25 cellular contexts compared by ENCODE assay signal in genomic region chr4:87363552-87363951, GRCh38. TPM values are rescaled to one million over a fixed set of nuclear protein-coding genes. Genes with fewer than 3 reads are reported as not detected.
"Had no signal": no experiment of that assay in that cellular context is flagged by ENCODE, and none has a peak within 500 bp of the region (broad histone marks: within the 10 kb centered on the region; RNA-seq: fewer than 3 reads in every experiment).

No MANE protein-coding gene starts in this region.

- DNase-seq: activated CD4-positive, alpha-beta memory T cell treated with anti-CD3 and anti-CD28 coated beads for 36 hours; activated CD4-positive, alpha-beta T cell treated with anti-CD3 and anti-CD28 coated beads for 1 hour; activated CD8-positive, alpha-beta memory T cell treated with anti-CD3 and anti-CD28 coated beads, Interleukin-2, amount 10 ng/mL, durations not matched to agents 7 days and 5 days; activated effector memory CD4-positive, alpha-beta T cell treated with Interleukin-2 at 50 U/mL for 16 hours; activated naive CD4-positive, alpha-beta T cell treated with anti-CD3 and anti-CD28 coated beads, Interleukin-2, amount 50 U/mL, for 16 hours; activated T-cell treated with anti-CD3 and anti-CD28 coated beads, Interleukin-2, amount 50 U/mL, for 24 hours; dorsolateral prefrontal cortex; glutamatergic neuron; hypothalamus; kidney; left ventricle myocardium superior; mesendoderm; natural killer cell; right cardiac atrium; small intestine; stimulated activated CD4-positive, alpha-beta T cell treated with anti-CD3 and anti-CD28 coated beads, Interleukin-4, amount 100 ng/mL, for 24 hours; stimulated activated naive CD4-positive, alpha-beta T cell; substantia nigra; uterus had no signal

- H3K4me1 ChIP-seq: foreskin keratinocyte, tibial nerve, uterus had no signal

- H3K9me3 ChIP-seq: tibial nerve, uterus had no signal

- H3K27ac ChIP-seq: cardiac muscle cell, dorsolateral prefrontal cortex, foreskin keratinocyte, tibial nerve, uterus, VCaP had no signal

- ATAC-seq: activated CD8-positive, alpha-beta memory T cell treated with anti-CD3 and anti-CD28 coated beads, Interleukin-2, amount 10 ng/mL, durations not matched to agents 7 days and 5 days; esophagus mucosa; foreskin keratinocyte; left ventricle myocardium superior; natural killer cell; right cardiac atrium had no signal

- H3K36me3 ChIP-seq: uterus had no signal

- H3K4me3 ChIP-seq: cardiac muscle cell, dorsolateral prefrontal cortex, tibial nerve, uterus had no signal

- FAIRE-seq: astrocyte, kidney, small intestine had no signal

- H3K27me3 ChIP-seq: cardiac muscle cell, dorsolateral prefrontal cortex, foreskin keratinocyte, tibial nerve, uterus had no signal

RNA-seq across cellular contexts. Expression of gene HSD17B13, which starts 40.9 kb away (rescaled TPM):
- total RNA-seq: esophagus mucosa, kidney had no signal
- polyA plus RNA-seq: cardiac muscle cell, foreskin keratinocyte had no signal
